Comparison of ENCODE assay signal across 6 cellular contexts in genomic region chr7:99415513-99416127, GRCh38. TPM values are rescaled to one million over a fixed set of nuclear protein-coding genes. Genes with fewer than 3 reads are reported as not detected.
DNase-seq lines count a peak whose midpoint lies in the region; TF ChIP-seq lines count a peak whose summit lies in the region.
"Not testable (repeated sequence)": the region's sequence is repeated elsewhere in the genome, so short reads cannot be mapped to it uniquely, and the experiment has no call there.

No MANE protein-coding gene starts in this region.

- not testable (repeated sequence) for H3K9me3 ChIP-seq in SU-DHL-6 (ENCODE audit: insufficient read depth, low read length)

- DNase-seq in DMS53 treated with DMSO at 0.1 percent for 48 hours (lab: John Stamatoyannopoulos, UW; ENCODE audit: unreplicated experiment) (peak; percentile 44), NAMALWA (ENCODE audit: low spot score) (peak; percentile 66), cerebellar cortex (ENCODE audit: low spot score) (peak; percentile 72)
- DNase-seq in kidney epithelial cell (ENCODE audit: low read depth), result not testable (repeated sequence)
- peak; percentile 15 for DNase-seq in stimulated activated naive CD4-positive, alpha-beta T cell treated with Interleukin-2 at 50 U/mL for 16 hours (lab: John Stamatoyannopoulos, UW)

- peaks cover 22% of the 10 kb centered on the region; the same call in 1 of the 2 replicates for H3K36me3 ChIP-seq in SU-DHL-6 (ENCODE audit: low read length)
- H3K36me3 ChIP-seq in kidney epithelial cell (ENCODE audit: control insufficient read depth, insufficient read depth, low read length), result not testable (repeated sequence)

- H3K4me2 ChIP-seq in SU-DHL-6 (ENCODE audit: low read depth, low read length, poor library complexity, severe bottlenecking), result not testable (repeated sequence)

- H3F3A ChIP-seq in SU-DHL-6 (ENCODE audit: insufficient read depth), result not testable (repeated sequence)

- TF ChIP-seq CTCF in SU-DHL-6 (IDR thresholded peaks at IDR 0.05; ENCODE audit: insufficient read depth, low read length, poor library complexity, severe bottlenecking) (peak; percentile 39), kidney epithelial cell (IDR thresholded peaks at IDR 0.05; ENCODE audit: insufficient read depth, low read length, poor library complexity, severe bottlenecking) (peak; percentile 63)

- not testable (repeated sequence) for H3K27ac ChIP-seq in SU-DHL-6 (ENCODE audit: low read depth, low read length)

- not testable (repeated sequence) for H4K20me1 ChIP-seq in SU-DHL-6 (ENCODE audit: low read depth, low read length)

- not testable (repeated sequence) for H3K27me3 ChIP-seq in SU-DHL-6 (ENCODE audit: low read length); kidney epithelial cell (ENCODE audit: control insufficient read depth, insufficient read depth, low read length)

- not testable (repeated sequence) for H3K9ac ChIP-seq in SU-DHL-6 (ENCODE audit: low read length)

- not testable (repeated sequence) for H2AFZ ChIP-seq in SU-DHL-6 (ENCODE audit: low read depth, low read length, severe bottlenecking)

- H3K4me3 ChIP-seq in SU-DHL-6 (ENCODE audit: insufficient read depth, low read length, poor library complexity, severe bottlenecking); kidney epithelial cell (ENCODE audit: low read depth, low read length): not testable (repeated sequence)

- not testable (repeated sequence) for H3K79me2 ChIP-seq in SU-DHL-6 (ENCODE audit: insufficient read depth, low read length)

- not testable (repeated sequence) for H3K9me2 ChIP-seq in SU-DHL-6 (replicated peaks; ENCODE audit: insufficient read depth, low read length)

RNA-seq across cellular contexts. Expression of gene BUD31, which starts 6.9 kb away (rescaled TPM):
- 146 and 153 TPM in 2 replicates for total RNA-seq in kidney epithelial cell

RNA-seq across cellular contexts. Expression of gene PDAP1, which starts 7.2 kb away (rescaled TPM):
- 123 and 133 TPM in 2 replicates for total RNA-seq in kidney epithelial cell

RNA-seq across cellular contexts. Expression of gene PTCD1, which starts 23.0 kb away (rescaled TPM):
- total RNA-seq in kidney epithelial cell, result 5.6 and 13.2 TPM in 2 replicates

RNA-seq across cellular contexts. Expression of gene CPSF4, which starts 23.1 kb away (rescaled TPM):
- total RNA-seq in kidney epithelial cell, result 31.7 and 38.4 TPM in 2 replicates

RNA-seq across cellular contexts. Expression of gene ARPC1B, which starts 41.1 kb away (rescaled TPM):
- total RNA-seq in kidney epithelial cell, result 385 and 460 TPM in 2 replicates
